In genomic region chr13:113076681-113077401, GRCh38 we compare ENCODE assay signal across 17 cellular contexts. TPM values are rescaled to one million over a fixed set of nuclear protein-coding genes. Genes with fewer than 3 reads are reported as not detected.
"Had no signal": no experiment of that assay in that cellular context is flagged by ENCODE, and none has a peak within 500 bp of the region (broad histone marks: within the 10 kb centered on the region; RNA-seq: fewer than 3 reads in every experiment).

No MANE protein-coding gene starts in this region.

- FAIRE-seq: TTC549 had no signal

- H3K4me1 ChIP-seq: foreskin keratinocyte, stomach, testis had no signal

- ATAC-seq: activated CD8-positive, alpha-beta memory T cell treated with anti-CD3 and anti-CD28 coated beads, Interleukin-2, amount 10 ng/mL, durations not matched to agents 7 days and 5 days; foreskin keratinocyte had no signal

- H3K4me2 ChIP-seq: SK-N-SH had no signal

- H3K9me3 ChIP-seq: SK-N-SH, stomach, testis had no signal

- H3K27ac ChIP-seq: foreskin keratinocyte, stomach, testis had no signal

- DNase-seq: activated CD4-positive, alpha-beta memory T cell treated with anti-CD3 and anti-CD28 coated beads, Interleukin-2, amount 10 ng/mL, durations not matched to agents 7 days and 5 days; activated CD4-positive, alpha-beta T cell treated with anti-CD3 and anti-CD28 coated beads for 48 hours; activated CD4-positive, CD25-positive, alpha-beta regulatory T cell; activated CD8-positive, alpha-beta memory T cell treated with anti-CD3 and anti-CD28 coated beads, Interleukin-2, amount 10 ng/mL, durations not matched to agents 7 days and 5 days; endodermal cell; foreskin keratinocyte; midbrain; nucleus accumbens; retina; SK-N-SH; stomach; testis had no signal

- H3K9ac ChIP-seq: SK-N-SH had no signal

- H3K27me3 ChIP-seq: foreskin keratinocyte, stomach, testis had no signal

- H3K4me3 ChIP-seq: stomach, testis had no signal

RNA-seq across cellular contexts. Expression of gene F7, which starts 28.8 kb away (rescaled TPM):
- total RNA-seq: activated CD4-positive, alpha-beta memory T cell treated with anti-CD3 and anti-CD28 coated beads, Interleukin-2, amount 10 ng/mL, durations not matched to agents 7 days and 5 days; activated CD8-positive, alpha-beta memory T cell treated with anti-CD3 and anti-CD28 coated beads, Interleukin-2, amount 10 ng/mL, durations not matched to agents 7 days and 5 days; dermis microvascular lymphatic vessel endothelial cell; fibroblast of lung; foreskin keratinocyte; lung microvascular endothelial cell; stomach; ureter had no signal
- polyA plus RNA-seq: fibroblast of lung, foreskin keratinocyte, SK-N-SH had no signal

RNA-seq across cellular contexts. Expression of gene F10, which starts 45.8 kb away (rescaled TPM):
- total RNA-seq: activated CD4-positive, alpha-beta memory T cell treated with anti-CD3 and anti-CD28 coated beads, Interleukin-2, amount 10 ng/mL, durations not matched to agents 7 days and 5 days; activated CD8-positive, alpha-beta memory T cell treated with anti-CD3 and anti-CD28 coated beads, Interleukin-2, amount 10 ng/mL, durations not matched to agents 7 days and 5 days; dermis microvascular lymphatic vessel endothelial cell; foreskin keratinocyte had no signal
- polyA plus RNA-seq: foreskin keratinocyte had no signal
